ENCODE assay signal across 15 cellular contexts in genomic region chr9:16611969-16612368, GRCh38.
"Had no signal": no experiment of that assay in that cellular context is flagged by ENCODE, and none has a peak within 500 bp of the region (broad histone marks: within the 10 kb centered on the region; RNA-seq: fewer than 3 reads in every experiment).

No MANE protein-coding gene starts in this region.

- H3K36me3 ChIP-seq: esophagus muscularis mucosa, uterus had no signal

- DNase-seq: activated CD4-positive, alpha-beta T cell treated with anti-CD3 and anti-CD28 coated beads, Interleukin-2, amount 50 U/mL, for 4 hours; activated CD4-positive, CD25-positive, alpha-beta regulatory T cell treated with anti-CD3 and anti-CD28 coated beads, Interleukin-2, amount 50 U/mL, for 72 hours; activated effector memory CD4-positive, alpha-beta T cell treated with anti-CD3 and anti-CD28 coated beads, Interleukin-2, amount 50 U/mL, for 16 hours; activated T-cell treated with anti-CD3 and anti-CD28 coated beads, Interleukin-2, amount 50 U/mL, for 24 hours; anterior cingulate cortex; hypothalamus; left cardiac atrium; naive thymus-derived CD4-positive, alpha-beta T cell; retina; T-helper 9 cell; uterus had no signal

- H3K4me1 ChIP-seq: parathyroid adenoma, uterus had no signal

- H3K9me3 ChIP-seq: esophagus muscularis mucosa, uterus had no signal

- ATAC-seq: activated naive CD4-positive, alpha-beta T cell treated with anti-CD3 and anti-CD28 coated beads, Interleukin-2, amount 50 U/mL, for 72 hours; left cardiac atrium; naive thymus-derived CD4-positive, alpha-beta T cell had no signal

- H3K4me3 ChIP-seq: esophagus muscularis mucosa, skin epidermis, uterus had no signal

- H3K9ac ChIP-seq: parathyroid adenoma had no signal

- H3K27ac ChIP-seq: esophagus muscularis mucosa, parathyroid adenoma, skin epidermis had no signal

- H3K27me3 ChIP-seq: esophagus muscularis mucosa, uterus had no signal

- H3K79me2 ChIP-seq: parathyroid adenoma had no signal

- H2AFZ ChIP-seq: parathyroid adenoma had no signal
